In the genomic region with DNA sequence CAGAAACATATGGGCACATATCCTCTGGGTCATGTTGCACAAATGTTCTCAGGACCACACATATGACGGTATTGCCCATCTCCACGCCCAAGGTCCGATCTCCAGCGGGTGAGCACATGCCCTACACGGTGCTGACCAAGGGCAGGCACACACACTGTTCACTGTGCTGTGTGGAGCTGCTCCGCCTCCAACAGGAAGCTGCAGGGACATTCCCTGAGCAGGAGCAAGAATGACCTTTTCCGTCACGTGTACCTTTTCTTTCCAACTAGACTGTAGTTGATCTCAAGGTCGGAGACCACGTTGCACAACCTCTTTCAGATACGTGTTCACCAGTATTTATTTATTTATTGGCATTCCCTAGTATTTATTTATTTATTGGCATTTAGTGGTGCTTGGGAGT, we compare ENCODE assay signal across 1 cellular context.
TF ChIP-seq lines count a peak whose summit lies in the region.

No MANE protein-coding gene starts in this region.

TF ChIP-seq in HepG2, 621 proteins besides CTCF, POLR2A, EP300 and RAD21 (continued from another document and continues in another):
- TF ChIP-seq, protein P1, sequence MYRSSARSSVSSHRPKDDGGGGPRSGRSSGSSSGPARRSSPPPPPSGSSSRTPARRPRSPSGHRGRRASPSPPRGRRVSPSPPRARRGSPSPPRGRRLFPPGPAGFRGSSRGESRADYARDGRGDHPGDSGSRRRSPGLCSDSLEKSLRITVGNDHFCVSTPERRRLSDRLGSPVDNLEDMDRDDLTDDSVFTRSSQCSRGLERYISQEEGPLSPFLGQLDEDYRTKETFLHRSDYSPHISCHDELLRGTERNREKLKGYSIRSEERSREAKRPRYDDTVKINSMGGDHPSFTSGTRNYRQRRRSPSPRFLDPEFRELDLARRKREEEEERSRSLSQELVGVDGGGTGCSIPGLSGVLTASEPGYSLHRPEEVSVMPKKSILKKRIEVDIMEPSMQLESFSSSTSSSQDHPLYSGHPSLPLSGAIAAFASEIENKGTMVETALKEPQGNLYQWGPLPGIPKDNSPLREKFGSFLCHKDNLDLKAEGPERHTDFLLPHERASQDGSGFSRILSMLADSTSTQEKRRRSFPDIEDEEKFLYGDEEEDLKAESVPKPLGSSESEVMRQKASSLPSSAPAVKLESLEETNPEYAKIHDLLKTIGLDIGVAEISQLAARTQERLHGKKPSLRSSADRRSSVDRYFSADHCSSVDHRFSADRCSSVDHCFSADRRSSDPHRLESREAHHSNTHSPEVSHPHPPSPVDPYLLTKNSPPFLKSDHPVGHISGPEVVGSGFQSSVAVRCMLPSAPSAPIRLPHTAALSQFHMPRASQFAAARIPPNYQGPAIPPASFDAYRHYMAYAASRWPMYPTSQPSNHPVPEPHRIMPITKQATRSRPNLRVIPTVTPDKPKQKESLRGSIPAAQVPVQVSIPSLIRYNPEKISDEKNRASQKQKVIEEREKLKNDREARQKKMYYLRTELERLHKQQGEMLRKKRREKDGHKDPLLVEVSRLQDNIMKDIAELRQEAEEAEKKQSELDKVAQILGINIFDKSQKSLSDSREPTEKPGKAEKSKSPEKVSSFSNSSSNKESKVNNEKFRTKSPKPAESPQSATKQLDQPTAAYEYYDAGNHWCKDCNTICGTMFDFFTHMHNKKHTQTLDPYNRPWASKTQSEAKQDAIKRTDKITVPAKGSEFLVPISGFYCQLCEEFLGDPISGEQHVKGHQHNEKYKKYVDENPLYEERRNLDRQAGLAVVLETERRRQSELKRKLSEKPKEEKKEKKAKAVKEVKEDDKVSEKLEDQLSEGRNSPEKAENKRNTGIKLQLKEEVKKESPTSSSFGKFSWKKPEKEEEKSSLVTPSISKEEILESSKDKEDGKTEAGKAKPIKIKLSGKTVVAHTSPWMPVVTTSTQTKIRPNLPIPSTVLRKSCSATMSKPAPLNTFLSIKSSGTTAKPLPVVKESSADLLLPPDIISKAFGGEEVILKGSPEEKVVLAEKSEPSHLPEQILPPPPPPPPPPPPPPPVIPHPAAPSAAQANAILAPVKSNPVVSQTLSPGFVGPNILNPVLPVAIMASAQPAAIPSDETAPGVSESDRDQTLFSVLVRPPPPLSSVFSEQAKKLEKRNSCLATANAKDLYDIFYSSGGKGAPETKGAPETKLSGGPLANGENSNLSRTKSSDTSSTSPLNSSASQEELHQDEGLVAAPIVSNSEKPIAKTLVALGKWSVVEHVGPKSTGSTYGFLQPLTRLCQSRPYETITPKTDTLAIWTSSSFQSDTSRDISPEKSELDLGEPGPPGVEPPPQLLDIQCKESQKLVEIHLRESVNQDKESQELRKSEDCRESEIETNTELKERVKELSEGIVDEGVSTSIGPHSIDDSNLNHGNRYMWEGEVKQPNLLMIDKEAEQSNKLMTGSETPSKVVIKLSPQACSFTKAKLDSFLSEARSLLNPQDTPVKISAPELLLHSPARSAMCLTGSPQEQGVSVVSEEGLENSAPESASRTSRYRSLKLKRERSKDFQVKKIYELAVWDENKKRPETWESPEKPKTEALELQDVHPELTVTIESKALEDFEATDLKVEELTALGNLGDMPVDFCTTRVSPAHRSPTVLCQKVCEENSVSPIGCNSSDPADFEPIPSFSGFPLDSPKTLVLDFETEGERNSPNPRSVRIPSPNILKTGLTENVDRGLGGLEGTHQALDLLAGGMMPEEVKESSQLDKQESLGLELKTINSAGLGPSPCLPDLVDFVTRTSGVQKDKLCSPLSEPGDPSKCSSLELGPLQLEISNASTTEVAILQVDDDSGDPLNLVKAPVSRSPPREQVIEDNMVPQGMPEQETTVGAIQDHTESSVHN (CRISPR knock-in tag; IDR thresholded peaks at IDR 0.05): no peak; the same call in 1 of the 2 replicates
- peak; percentile 88 for TF ChIP-seq TEAD3 (CRISPR knock-in tag; optimal IDR thresholded peaks at IDR 0.05; ENCODE audit: borderline replicate concordance)
- TF ChIP-seq, protein P2, sequence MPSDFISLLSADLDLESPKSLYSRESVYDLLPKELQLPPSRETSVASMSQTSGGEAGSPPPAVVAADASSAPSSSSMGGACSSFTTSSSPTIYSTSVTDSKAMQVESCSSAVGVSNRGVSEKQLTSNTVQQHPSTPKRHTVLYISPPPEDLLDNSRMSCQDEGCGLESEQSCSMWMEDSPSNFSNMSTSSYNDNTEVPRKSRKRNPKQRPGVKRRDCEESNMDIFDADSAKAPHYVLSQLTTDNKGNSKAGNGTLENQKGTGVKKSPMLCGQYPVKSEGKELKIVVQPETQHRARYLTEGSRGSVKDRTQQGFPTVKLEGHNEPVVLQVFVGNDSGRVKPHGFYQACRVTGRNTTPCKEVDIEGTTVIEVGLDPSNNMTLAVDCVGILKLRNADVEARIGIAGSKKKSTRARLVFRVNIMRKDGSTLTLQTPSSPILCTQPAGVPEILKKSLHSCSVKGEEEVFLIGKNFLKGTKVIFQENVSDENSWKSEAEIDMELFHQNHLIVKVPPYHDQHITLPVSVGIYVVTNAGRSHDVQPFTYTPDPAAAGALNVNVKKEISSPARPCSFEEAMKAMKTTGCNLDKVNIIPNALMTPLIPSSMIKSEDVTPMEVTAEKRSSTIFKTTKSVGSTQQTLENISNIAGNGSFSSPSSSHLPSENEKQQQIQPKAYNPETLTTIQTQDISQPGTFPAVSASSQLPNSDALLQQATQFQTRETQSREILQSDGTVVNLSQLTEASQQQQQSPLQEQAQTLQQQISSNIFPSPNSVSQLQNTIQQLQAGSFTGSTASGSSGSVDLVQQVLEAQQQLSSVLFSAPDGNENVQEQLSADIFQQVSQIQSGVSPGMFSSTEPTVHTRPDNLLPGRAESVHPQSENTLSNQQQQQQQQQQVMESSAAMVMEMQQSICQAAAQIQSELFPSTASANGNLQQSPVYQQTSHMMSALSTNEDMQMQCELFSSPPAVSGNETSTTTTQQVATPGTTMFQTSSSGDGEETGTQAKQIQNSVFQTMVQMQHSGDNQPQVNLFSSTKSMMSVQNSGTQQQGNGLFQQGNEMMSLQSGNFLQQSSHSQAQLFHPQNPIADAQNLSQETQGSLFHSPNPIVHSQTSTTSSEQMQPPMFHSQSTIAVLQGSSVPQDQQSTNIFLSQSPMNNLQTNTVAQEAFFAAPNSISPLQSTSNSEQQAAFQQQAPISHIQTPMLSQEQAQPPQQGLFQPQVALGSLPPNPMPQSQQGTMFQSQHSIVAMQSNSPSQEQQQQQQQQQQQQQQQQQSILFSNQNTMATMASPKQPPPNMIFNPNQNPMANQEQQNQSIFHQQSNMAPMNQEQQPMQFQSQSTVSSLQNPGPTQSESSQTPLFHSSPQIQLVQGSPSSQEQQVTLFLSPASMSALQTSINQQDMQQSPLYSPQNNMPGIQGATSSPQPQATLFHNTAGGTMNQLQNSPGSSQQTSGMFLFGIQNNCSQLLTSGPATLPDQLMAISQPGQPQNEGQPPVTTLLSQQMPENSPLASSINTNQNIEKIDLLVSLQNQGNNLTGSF (CRISPR knock-in tag; IDR thresholded peaks at IDR 0.05): no peak
- TF ChIP-seq, protein P3, sequence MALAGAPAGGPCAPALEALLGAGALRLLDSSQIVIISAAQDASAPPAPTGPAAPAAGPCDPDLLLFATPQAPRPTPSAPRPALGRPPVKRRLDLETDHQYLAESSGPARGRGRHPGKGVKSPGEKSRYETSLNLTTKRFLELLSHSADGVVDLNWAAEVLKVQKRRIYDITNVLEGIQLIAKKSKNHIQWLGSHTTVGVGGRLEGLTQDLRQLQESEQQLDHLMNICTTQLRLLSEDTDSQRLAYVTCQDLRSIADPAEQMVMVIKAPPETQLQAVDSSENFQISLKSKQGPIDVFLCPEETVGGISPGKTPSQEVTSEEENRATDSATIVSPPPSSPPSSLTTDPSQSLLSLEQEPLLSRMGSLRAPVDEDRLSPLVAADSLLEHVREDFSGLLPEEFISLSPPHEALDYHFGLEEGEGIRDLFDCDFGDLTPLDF (CRISPR knock-in tag; IDR thresholded peaks at IDR 0.05): no peak
- no peak for TF ChIP-seq MAFG (CRISPR knock-in tag; IDR thresholded peaks at IDR 0.05)
- TF ChIP-seq ETV5 (CRISPR knock-in tag; IDR thresholded peaks at IDR 0.05; ENCODE audit: borderline replicate concordance): peak; percentile 93
- TF ChIP-seq ZNF577 (CRISPR knock-in tag; IDR thresholded peaks at IDR 0.05; ENCODE audit: borderline replicate concordance, low read depth): no peak
- TF ChIP-seq ZNF644 (CRISPR knock-in tag; IDR thresholded peaks at IDR 0.05; ENCODE audit: low read depth): peak; percentile 63; the same call in 1 of the 2 replicates
- TF ChIP-seq ZNF354B (CRISPR knock-in tag; IDR thresholded peaks at IDR 0.05): 0 out of 2 replicates have a peak, but pooled peaks have one; percentile 30
- TF ChIP-seq GTF2F1 (IDR thresholded peaks at IDR 0.05; ENCODE audit: low read length): no peak
- TF ChIP-seq KAT2B (IDR thresholded peaks at IDR 0.05; ENCODE audit: borderline replicate concordance, low read depth, low read length): no peak
- no peak for TF ChIP-seq HNRNPK (IDR thresholded peaks at IDR 0.05; ENCODE audit: low read depth, low read length, poor library complexity, severe bottlenecking)
- TF ChIP-seq, protein P4, sequence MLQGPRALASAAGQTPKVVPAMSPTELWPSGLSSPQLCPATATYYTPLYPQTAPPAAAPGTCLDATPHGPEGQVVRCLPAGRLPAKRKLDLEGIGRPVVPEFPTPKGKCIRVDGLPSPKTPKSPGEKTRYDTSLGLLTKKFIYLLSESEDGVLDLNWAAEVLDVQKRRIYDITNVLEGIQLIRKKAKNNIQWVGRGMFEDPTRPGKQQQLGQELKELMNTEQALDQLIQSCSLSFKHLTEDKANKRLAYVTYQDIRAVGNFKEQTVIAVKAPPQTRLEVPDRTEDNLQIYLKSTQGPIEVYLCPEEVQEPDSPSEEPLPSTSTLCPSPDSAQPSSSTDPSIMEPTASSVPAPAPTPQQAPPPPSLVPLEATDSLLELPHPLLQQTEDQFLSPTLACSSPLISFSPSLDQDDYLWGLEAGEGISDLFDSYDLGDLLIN (CRISPR knock-in tag; IDR thresholded peaks at IDR 0.05; ENCODE audit: borderline replicate concordance): no peak
- no peak for TF ChIP-seq ZNF83 (CRISPR knock-in tag; IDR thresholded peaks at IDR 0.05; ENCODE audit: borderline replicate concordance)
- peak; percentile 90 for TF ChIP-seq MYC (CRISPR knock-in tag; IDR thresholded peaks at IDR 0.05; ENCODE audit: borderline replicate concordance)
- peak; percentile 61; the same call in 1 of the 2 replicates for TF ChIP-seq ZBTB21 (CRISPR knock-in tag; IDR thresholded peaks at IDR 0.05)
- TF ChIP-seq ZFAT (CRISPR knock-in tag; conservative IDR thresholded peaks at IDR 0.05): no peak
- TF ChIP-seq ZNF616 (CRISPR knock-in tag; IDR thresholded peaks at IDR 0.05; ENCODE audit: low read depth): no peak
- no peak for TF ChIP-seq FOXM1 (CRISPR knock-in tag; IDR thresholded peaks at IDR 0.05)
- no peak for TF ChIP-seq ZFP90 (CRISPR knock-in tag; IDR thresholded peaks at IDR 0.05; ENCODE audit: borderline replicate concordance)
- no peak for TF ChIP-seq GTF3A (CRISPR knock-in tag; conservative IDR thresholded peaks at IDR 0.05)
- TF ChIP-seq KLF6 (CRISPR knock-in tag; IDR thresholded peaks at IDR 0.05): 0 out of 2 replicates have a peak, but pooled peaks have one; percentile 34
- no peak for TF ChIP-seq ZNF251 (CRISPR knock-in tag; IDR thresholded peaks at IDR 0.05)
- TF ChIP-seq ARHGAP35 (CRISPR knock-in tag; IDR thresholded peaks at IDR 0.05; ENCODE audit: borderline replicate concordance): no peak
- peak in 1 of 2 experiments; percentile 49; a peak in 1 of 4 replicates for TF ChIP-seq NR2F1 (CRISPR knock-in tag; IDR thresholded peaks at IDR 0.05)
- TF ChIP-seq THYN1 (CRISPR knock-in tag; IDR thresholded peaks at IDR 0.05; ENCODE audit: borderline replicate concordance, low read depth): no peak
- TF ChIP-seq, protein P5, sequence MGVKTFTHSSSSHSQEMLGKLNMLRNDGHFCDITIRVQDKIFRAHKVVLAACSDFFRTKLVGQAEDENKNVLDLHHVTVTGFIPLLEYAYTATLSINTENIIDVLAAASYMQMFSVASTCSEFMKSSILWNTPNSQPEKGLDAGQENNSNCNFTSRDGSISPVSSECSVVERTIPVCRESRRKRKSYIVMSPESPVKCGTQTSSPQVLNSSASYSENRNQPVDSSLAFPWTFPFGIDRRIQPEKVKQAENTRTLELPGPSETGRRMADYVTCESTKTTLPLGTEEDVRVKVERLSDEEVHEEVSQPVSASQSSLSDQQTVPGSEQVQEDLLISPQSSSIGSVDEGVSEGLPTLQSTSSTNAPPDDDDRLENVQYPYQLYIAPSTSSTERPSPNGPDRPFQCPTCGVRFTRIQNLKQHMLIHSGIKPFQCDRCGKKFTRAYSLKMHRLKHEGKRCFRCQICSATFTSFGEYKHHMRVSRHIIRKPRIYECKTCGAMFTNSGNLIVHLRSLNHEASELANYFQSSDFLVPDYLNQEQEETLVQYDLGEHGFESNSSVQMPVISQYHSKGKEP (CRISPR knock-in tag; IDR thresholded peaks at IDR 0.05): no peak
- peak; percentile 69; the same call in 1 of the 2 replicates for TF ChIP-seq ZNF607 (CRISPR knock-in tag; IDR thresholded peaks at IDR 0.05; ENCODE audit: borderline replicate concordance)
- TF ChIP-seq MED8 (CRISPR knock-in tag; IDR thresholded peaks at IDR 0.05; ENCODE audit: insufficient replicate concordance): no peak
- TF ChIP-seq ZFY (CRISPR knock-in tag; IDR thresholded peaks at IDR 0.05): no peak
- TF ChIP-seq, protein P6, sequence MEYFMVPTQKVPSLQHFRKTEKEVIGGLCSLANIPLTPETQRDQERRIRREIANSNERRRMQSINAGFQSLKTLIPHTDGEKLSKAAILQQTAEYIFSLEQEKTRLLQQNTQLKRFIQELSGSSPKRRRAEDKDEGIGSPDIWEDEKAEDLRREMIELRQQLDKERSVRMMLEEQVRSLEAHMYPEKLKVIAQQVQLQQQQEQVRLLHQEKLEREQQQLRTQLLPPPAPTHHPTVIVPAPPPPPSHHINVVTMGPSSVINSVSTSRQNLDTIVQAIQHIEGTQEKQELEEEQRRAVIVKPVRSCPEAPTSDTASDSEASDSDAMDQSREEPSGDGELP (IDR thresholded peaks at IDR 0.05; ENCODE audit: borderline replicate concordance, low read depth): no peak
- TF ChIP-seq, protein P7, sequence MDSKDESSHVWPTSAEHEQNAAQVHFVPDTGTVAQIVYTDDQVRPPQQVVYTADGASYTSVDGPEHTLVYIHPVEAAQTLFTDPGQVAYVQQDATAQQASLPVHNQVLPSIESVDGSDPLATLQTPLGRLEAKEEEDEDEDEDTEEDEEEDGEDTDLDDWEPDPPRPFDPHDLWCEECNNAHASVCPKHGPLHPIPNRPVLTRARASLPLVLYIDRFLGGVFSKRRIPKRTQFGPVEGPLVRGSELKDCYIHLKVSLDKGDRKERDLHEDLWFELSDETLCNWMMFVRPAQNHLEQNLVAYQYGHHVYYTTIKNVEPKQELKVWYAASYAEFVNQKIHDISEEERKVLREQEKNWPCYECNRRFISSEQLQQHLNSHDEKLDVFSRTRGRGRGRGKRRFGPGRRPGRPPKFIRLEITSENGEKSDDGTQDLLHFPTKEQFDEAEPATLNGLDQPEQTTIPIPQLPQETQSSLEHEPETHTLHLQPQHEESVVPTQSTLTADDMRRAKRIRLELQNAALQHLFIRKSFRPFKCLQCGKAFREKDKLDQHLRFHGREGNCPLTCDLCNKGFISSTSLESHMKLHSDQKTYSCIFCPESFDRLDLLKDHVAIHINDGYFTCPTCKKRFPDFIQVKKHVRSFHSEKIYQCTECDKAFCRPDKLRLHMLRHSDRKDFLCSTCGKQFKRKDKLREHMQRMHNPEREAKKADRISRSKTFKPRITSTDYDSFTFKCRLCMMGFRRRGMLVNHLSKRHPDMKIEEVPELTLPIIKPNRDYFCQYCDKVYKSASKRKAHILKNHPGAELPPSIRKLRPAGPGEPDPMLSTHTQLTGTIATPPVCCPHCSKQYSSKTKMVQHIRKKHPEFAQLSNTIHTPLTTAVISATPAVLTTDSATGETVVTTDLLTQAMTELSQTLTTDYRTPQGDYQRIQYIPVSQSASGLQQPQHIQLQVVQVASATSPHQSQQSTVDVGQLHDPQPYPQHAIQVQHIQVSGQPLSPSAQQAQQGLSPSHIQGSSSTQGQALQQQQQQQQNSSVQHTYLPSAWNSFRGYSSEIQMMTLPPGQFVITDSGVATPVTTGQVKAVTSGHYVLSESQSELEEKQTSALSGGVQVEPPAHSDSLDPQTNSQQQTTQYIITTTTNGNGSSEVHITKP (CRISPR knock-in tag; IDR thresholded peaks at IDR 0.05; ENCODE audit: low read depth): no peak
- no peak for TF ChIP-seq ZNF333 (CRISPR knock-in tag; IDR thresholded peaks at IDR 0.05; ENCODE audit: borderline replicate concordance)
- TF ChIP-seq FOXK2 (IDR thresholded peaks at IDR 0.05): no peak
- TF ChIP-seq NCOA5 (CRISPR knock-in tag; IDR thresholded peaks at IDR 0.05): no peak
